In the genomic region with DNA sequence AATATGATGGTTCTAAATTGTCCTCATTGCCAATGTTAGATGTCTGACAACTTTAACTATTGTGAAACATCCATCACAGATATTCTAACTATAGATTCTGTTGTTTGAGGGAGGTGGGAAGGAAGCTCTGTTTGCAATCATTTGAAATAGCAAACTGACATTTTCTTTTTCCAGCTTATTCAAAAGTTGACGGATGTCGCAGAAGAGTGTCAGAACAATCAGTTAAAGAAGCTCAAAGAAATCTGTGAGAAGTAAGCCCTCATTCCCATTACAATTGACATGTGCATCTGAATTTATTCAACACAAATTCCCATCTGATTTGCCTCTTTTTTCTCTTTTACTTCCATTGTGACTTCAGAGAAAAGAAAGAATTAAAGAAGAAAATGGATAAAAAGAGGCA, we compare ENCODE assay signal across 18 cellular contexts.
A peak's percentile ranks its signal among the peaks of the same experiment; 100 is the strongest.
DNase-seq lines count a peak whose midpoint lies in the region; ATAC-seq and TF ChIP-seq lines count a peak whose summit lies in the region.
"Had no signal": no experiment of that assay in that cellular context is flagged by ENCODE, and none has a peak within 500 bp of the region (broad histone marks: within the 10 kb centered on the region; RNA-seq: fewer than 3 reads in every experiment).

No MANE protein-coding gene starts in this region.

- DNase-seq in colonic mucosa, result no peak
- DNase-seq in transverse colon, result no peak
- DNase-seq in NCI-H1048 (lab: John Stamatoyannopoulos, UW), result no peak
- no peak for DNase-seq in stimulated activated naive CD8-positive, alpha-beta T cell treated with anti-CD3 and anti-CD28 coated beads, Interleukin-15, amount 100 ng/mL, for 72 hours
- no peak for DNase-seq in stimulated activated naive CD4-positive, alpha-beta T cell (lab: John Stamatoyannopoulos, UW)
- DNase-seq: CD4-positive, CD25-positive, alpha-beta regulatory T cell; CD8-positive, alpha-beta T cell; DMS153; DND-41; GM23248; H7; HCEC 1CT had no signal

- H3K9ac ChIP-seq in HUES48 (ENCODE audit: low read depth, low read length) (no peak overlapping the region), colonic mucosa (ENCODE audit: low read depth in 2 of 2, low read length in 2 of 2) (no peak overlapping the region), mucosa of rectum (ENCODE audit: low read depth in 1 of 2, low read length in 2 of 2) (no peak overlapping the region)
- H3K9ac ChIP-seq: BLaER1, GM23248 had no signal

- H3K4me3 ChIP-seq in HUES48 (ENCODE audit: low read depth, low read length), result no peak overlapping the region
- H3K4me3 ChIP-seq in colonic mucosa, result no peak overlapping the region
- no peak overlapping the region for H3K4me3 ChIP-seq in mucosa of rectum (ENCODE audit: low read length in 2 of 2)
- H3K4me3 ChIP-seq in transverse colon, result no peak overlapping the region
- H3K4me3 ChIP-seq: BLaER1, GM23248 had no signal

- intact Hi-C loops in colonic mucosa (cut with DNase I) (no loop called here), transverse colon (cut with DNase I; ENCODE audit: low total_unique reads) (no loop called here)

- H3K27ac Mint-ChIP-seq in stimulated activated naive CD8-positive, alpha-beta T cell treated with anti-CD3 and anti-CD28 coated beads, Interleukin-15, amount 100 ng/mL, for 72 hours, result no peak overlapping the region
- H3K27ac Mint-ChIP-seq: B cell; CD4-positive, CD25-positive, alpha-beta regulatory T cell; CD8-positive, alpha-beta T cell had no signal

- no peak for TF ChIP-seq EP300 in transverse colon (IDR thresholded peaks at IDR 0.05; ENCODE audit: low read depth)

- H3K9me3 Mint-ChIP-seq in stimulated activated naive CD8-positive, alpha-beta T cell treated with anti-CD3 and anti-CD28 coated beads, Interleukin-15, amount 100 ng/mL, for 72 hours, result no peaks in the 10 kb centered on the region
- H3K9me3 Mint-ChIP-seq: CD8-positive, alpha-beta T cell had no signal

- H3K36me3 ChIP-seq in HUES48 (ENCODE audit: control insufficient read depth, insufficient read depth, low read length), result no peaks in the 10 kb centered on the region
- H3K36me3 ChIP-seq in colonic mucosa, result no peaks in the 10 kb centered on the region
- H3K36me3 ChIP-seq in mucosa of rectum (ENCODE audit: control insufficient read depth in 2 of 2, insufficient read depth in 2 of 2, low read length in 2 of 2), result no peaks in the 10 kb centered on the region
- no peaks in the 10 kb centered on the region for H3K36me3 ChIP-seq in transverse colon

- WGBS in transverse colon (ENCODE audit: low coverage in 1 of 2), 2 donors, result 85 to 95% methylated on average over 2 of the region's 2 CpGs

- in situ Hi-C loops in transverse colon (cut with MboI; ENCODE audit: low pct_ligation_motif_present in 1 of 4, low pct_unique_long_range_greater_than_20kb in 1 of 4, low sequenced_read_pairs in 3 of 4), result no loop called here

- no peaks in the 10 kb centered on the region for H3K27me3 Mint-ChIP-seq in stimulated activated naive CD8-positive, alpha-beta T cell treated with anti-CD3 and anti-CD28 coated beads, Interleukin-15, amount 100 ng/mL, for 72 hours
- H3K27me3 Mint-ChIP-seq: B cell; CD4-positive, CD25-positive, alpha-beta regulatory T cell had no signal

- H3K9me3 ChIP-seq in HUES48 (ENCODE audit: control insufficient read depth, insufficient read depth, low read length) (no peaks in the 10 kb centered on the region), colonic mucosa (no peaks in the 10 kb centered on the region), mucosa of rectum (ENCODE audit: control insufficient read depth in 2 of 2, low read length in 2 of 2) (no peaks in the 10 kb centered on the region), transverse colon (no peaks in the 10 kb centered on the region)
- H3K9me3 ChIP-seq: BLaER1, Caco-2 had no signal

- peaks cover 24% of the 10 kb centered on the region for H3K4me1 ChIP-seq in HUES48 (ENCODE audit: control insufficient read depth, insufficient read depth, low read length)
- peaks cover 4% of the 10 kb centered on the region for H3K4me1 ChIP-seq in colonic mucosa
- peaks cover 9 to 28% of the 10 kb centered on the region in 2 donors for H3K4me1 ChIP-seq in mucosa of rectum (ENCODE audit: control insufficient read depth in 2 of 2, insufficient read depth in 2 of 2, low read length in 2 of 2)
- H3K4me1 ChIP-seq in transverse colon, result peaks cover 0 to 38% (median 9%) of the 10 kb centered on the region in 4 donors
- H3K4me1 ChIP-seq: BLaER1 had no signal

- TF ChIP-seq CTCF in colonic mucosa (IDR thresholded peaks at IDR 0.05), result no peak
- no peak for TF ChIP-seq CTCF in transverse colon (IDR thresholded peaks at IDR 0.05)

- ATAC-seq in stimulated activated naive CD8-positive, alpha-beta T cell treated with anti-CD3 and anti-CD28 coated beads, Interleukin-15, amount 100 ng/mL, for 72 hours, result no peak
- ATAC-seq: CD8-positive, alpha-beta T cell had no signal

- TF ChIP-seq POLR2A in transverse colon (IDR thresholded peaks at IDR 0.05), result no peak

- H3K27me3 ChIP-seq in HUES48 (ENCODE audit: control insufficient read depth, insufficient read depth, low read length) (no peaks in the 10 kb centered on the region), colonic mucosa (no peaks in the 10 kb centered on the region), mucosa of rectum (ENCODE audit: control insufficient read depth in 2 of 2, insufficient read depth in 2 of 2, low read length in 2 of 2) (no peaks in the 10 kb centered on the region), transverse colon (no peaks in the 10 kb centered on the region)
- H3K27me3 ChIP-seq: BLaER1 had no signal

- no peak overlapping the region for H3K4me3 Mint-ChIP-seq in stimulated activated naive CD8-positive, alpha-beta T cell treated with anti-CD3 and anti-CD28 coated beads, Interleukin-15, amount 100 ng/mL, for 72 hours
- H3K4me3 Mint-ChIP-seq: B cell; CD4-positive, CD25-positive, alpha-beta regulatory T cell; CD8-positive, alpha-beta T cell had no signal

- H3K4me1 Mint-ChIP-seq in stimulated activated naive CD8-positive, alpha-beta T cell treated with anti-CD3 and anti-CD28 coated beads, Interleukin-15, amount 100 ng/mL, for 72 hours, result no peaks in the 10 kb centered on the region
- H3K4me1 Mint-ChIP-seq: B cell; CD4-positive, CD25-positive, alpha-beta regulatory T cell had no signal

- H3K27ac ChIP-seq in HUES48 (ENCODE audit: low read depth, low read length), result peak overlapping the region; percentile 35
- peak overlapping the region; percentile 63 for H3K27ac ChIP-seq in colonic mucosa
- peak overlapping the region; percentile 43 to 57 for H3K27ac ChIP-seq in mucosa of rectum (ENCODE audit: low read depth in 2 of 2, low read length in 2 of 2)
- peak overlapping the region; percentile 61 to 71 (median 68) for H3K27ac ChIP-seq in transverse colon
- H3K27ac ChIP-seq: BLaER1, C4-2B, GM23248 had no signal
